In the genomic region with DNA sequence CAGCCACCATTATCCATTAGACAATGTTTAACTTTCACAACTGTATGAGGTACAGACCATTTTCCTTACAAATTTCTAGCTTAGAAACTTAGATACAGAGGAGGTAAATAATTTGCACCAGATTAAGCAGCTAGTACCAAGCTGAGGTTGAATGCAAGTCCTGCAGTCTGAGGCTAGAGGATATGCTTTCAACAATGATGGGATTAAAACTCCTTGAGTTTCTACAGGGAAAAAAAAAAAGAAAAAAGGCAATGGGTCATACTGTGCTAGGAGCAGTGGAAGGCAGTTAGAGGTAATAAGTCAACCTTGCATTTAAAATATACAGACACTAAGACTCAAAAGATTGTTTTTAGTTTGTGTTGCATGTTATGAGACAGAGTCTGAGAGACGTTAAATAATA, we compare ENCODE assay signal across 24 cellular contexts.
"Had no signal": no experiment of that assay in that cellular context is flagged by ENCODE, and none has a peak within 500 bp of the region (broad histone marks: within the 10 kb centered on the region; RNA-seq: fewer than 3 reads in every experiment).

No MANE protein-coding gene starts in this region.

- H3K27me3 Mint-ChIP-seq: naive B cell; stimulated activated memory B cell treated with anti-CD40 and anti-IgM and Interleukin-4, amounts not matched to agents 10 μg/mL and 1 μg/mL and 100 μg/mL, for 72 hours; stimulated activated naive CD8-positive, alpha-beta T cell treated with anti-CD3 and anti-CD28 coated beads, Interleukin-15, amount 100 ng/mL, for 72 hours; type B pancreatic cell had no signal

- ATAC-seq: natural killer cell; psoas muscle; right lobe of liver; stimulated activated memory B cell treated with anti-CD40 and anti-IgM and Interleukin-4, amounts not matched to agents 10 μg/mL and 1 μg/mL and 100 μg/mL, for 72 hours; stimulated activated naive CD8-positive, alpha-beta T cell treated with anti-CD3 and anti-CD28 coated beads, Interleukin-15, amount 100 ng/mL, for 72 hours had no signal

- H3K9me3 ChIP-seq: left ventricle myocardium inferior, psoas muscle, right lobe of liver, tibial nerve, uterus had no signal

- H3K36me3 Mint-ChIP-seq: naive B cell; stimulated activated memory B cell treated with anti-CD40 and anti-IgM and Interleukin-4, amounts not matched to agents 10 μg/mL and 1 μg/mL and 100 μg/mL, for 72 hours had no signal

- H2AFZ ChIP-seq: parathyroid adenoma had no signal

- H3K4me3 ChIP-seq: left ventricle myocardium inferior, lung, psoas muscle, right lobe of liver, smooth muscle cell, tibial nerve, uterus had no signal

- H3K27ac ChIP-seq: left ventricle myocardium inferior, parathyroid adenoma, psoas muscle, right lobe of liver, tibial nerve, uterus had no signal

- H3K4me2 ChIP-seq: smooth muscle cell had no signal

- H3K27ac Mint-ChIP-seq: naive B cell; natural killer cell; stimulated activated memory B cell treated with anti-CD40 and anti-IgM and Interleukin-4, amounts not matched to agents 10 μg/mL and 1 μg/mL and 100 μg/mL, for 72 hours; stimulated activated naive CD8-positive, alpha-beta T cell treated with anti-CD3 and anti-CD28 coated beads, Interleukin-15, amount 100 ng/mL, for 72 hours; type B pancreatic cell had no signal

- H3K79me2 ChIP-seq: parathyroid adenoma had no signal

- H3K27me3 ChIP-seq: right lobe of liver, tibial nerve, uterus had no signal

- DNase-seq: hypothalamus; islet precursor cell; left ventricle myocardium inferior; mesendoderm; naive B cell; natural killer cell; nucleus accumbens; psoas muscle; right lobe of liver; stimulated activated CD4-positive, alpha-beta T cell treated with anti-CD3 and anti-CD28 coated beads, Interleukin-1b, Interleukin-23, amount 100 ng/mL, for 48 hours; stimulated activated CD4-positive, alpha-beta T cell treated with anti-CD3 and anti-CD28 coated beads, Interleukin-2, amount 100 ng/mL, for 48 hours; stimulated activated CD4-positive, alpha-beta T cell treated with anti-CD3 and anti-CD28 coated beads, Interleukin-4, amount 100 ng/mL, for 4 hours; stimulated activated CD8-positive, alpha-beta memory T cell treated with anti-CD3 and anti-CD28 coated beads, Interleukin-4, amount 100 ng/mL, for 48 hours; stimulated activated naive CD4-positive, alpha-beta T cell treated with Interleukin-2 at 50 U/mL for 16 hours; stimulated activated naive CD8-positive, alpha-beta T cell treated with anti-CD3 and anti-CD28 coated beads, Interleukin-15, amount 100 ng/mL, for 72 hours; substantia nigra; uterus had no signal

- H3K4me3 Mint-ChIP-seq: mesothelial cell of epicardium; naive B cell; natural killer cell; stimulated activated memory B cell treated with anti-CD40 and anti-IgM and Interleukin-4, amounts not matched to agents 10 μg/mL and 1 μg/mL and 100 μg/mL, for 72 hours; stimulated activated naive CD8-positive, alpha-beta T cell treated with anti-CD3 and anti-CD28 coated beads, Interleukin-15, amount 100 ng/mL, for 72 hours; type B pancreatic cell had no signal

- H3K36me3 ChIP-seq: left ventricle myocardium inferior, right lobe of liver, tibial nerve, uterus had no signal

- H3K4me1 Mint-ChIP-seq: naive B cell; natural killer cell; stimulated activated memory B cell treated with anti-CD40 and anti-IgM and Interleukin-4, amounts not matched to agents 10 μg/mL and 1 μg/mL and 100 μg/mL, for 72 hours; stimulated activated naive CD8-positive, alpha-beta T cell treated with anti-CD3 and anti-CD28 coated beads, Interleukin-15, amount 100 ng/mL, for 72 hours had no signal

- H3K9ac ChIP-seq: parathyroid adenoma had no signal

- H3K4me1 ChIP-seq: parathyroid adenoma, psoas muscle, right lobe of liver, uterus had no signal

- H3K9me3 Mint-ChIP-seq: mesothelial cell of epicardium; naive B cell; stimulated activated memory B cell treated with anti-CD40 and anti-IgM and Interleukin-4, amounts not matched to agents 10 μg/mL and 1 μg/mL and 100 μg/mL, for 72 hours; stimulated activated naive CD8-positive, alpha-beta T cell treated with anti-CD3 and anti-CD28 coated beads, Interleukin-15, amount 100 ng/mL, for 72 hours; type B pancreatic cell had no signal
